24 cellular contexts compared by ENCODE assay signal in the genomic region with DNA sequence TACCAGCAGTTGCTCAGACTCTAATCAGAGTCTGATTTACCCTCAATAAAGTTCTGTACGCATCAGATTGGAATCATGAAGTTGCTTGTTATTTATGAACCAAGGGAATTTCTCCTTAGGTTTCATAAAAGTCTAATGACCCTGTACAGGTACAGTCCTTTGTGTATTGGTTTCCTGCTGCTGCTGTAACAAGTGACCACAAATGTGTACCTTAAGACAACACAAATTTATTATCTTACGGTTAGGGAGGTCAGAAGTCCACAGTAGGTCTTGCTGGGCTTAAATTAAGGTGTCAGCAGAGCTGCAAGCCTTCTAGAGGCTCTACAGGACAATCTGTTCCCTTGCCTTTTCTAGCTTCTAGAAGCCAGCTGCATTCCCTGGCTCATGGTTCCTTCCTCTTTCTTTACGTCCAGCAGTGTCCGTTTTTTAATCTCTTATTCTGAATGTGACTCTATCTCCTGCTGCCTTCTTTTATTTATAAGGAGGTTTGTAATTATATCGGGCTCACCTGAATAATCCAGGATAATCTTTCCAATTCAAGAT. TPM values are rescaled to one million over a fixed set of nuclear protein-coding genes. Genes with fewer than 3 reads are reported as not detected.
DNase-seq lines count a peak whose midpoint lies in the region; ATAC-seq, FAIRE-seq and TF ChIP-seq lines count a peak whose summit lies in the region.
"Had no signal": no experiment of that assay in that cellular context is flagged by ENCODE, and none has a peak within 500 bp of the region (broad histone marks: within the 10 kb centered on the region; RNA-seq: fewer than 3 reads in every experiment).

No MANE protein-coding gene starts in this region.

- DNase-seq in D721Med (ENCODE audit: insufficient read length, low spot score), result no peak
- DNase-seq in GM12878 (ENCODE audit: low read depth, low spot score), result no peak
- no peak for DNase-seq in left ventricle myocardium superior
- no peak for DNase-seq in mucosa of descending colon
- DNase-seq in NCI-H128 (lab: John Stamatoyannopoulos, UW; ENCODE audit: unreplicated experiment), result no peak
- DNase-seq in NCI-H1105 (lab: John Stamatoyannopoulos, UW), result no peak
- no peak for DNase-seq in NCI-H1436 (lab: John Stamatoyannopoulos, UW)
- no peak for DNase-seq in smooth muscle cell (lab: John Stamatoyannopoulos, UW; ENCODE audit: unreplicated experiment)
- DNase-seq: CD4-positive, alpha-beta T cell; DMS53; NCI-H1048; NCI-H146; NCI-H1930; NCI-H2107; NCI-H446; NCI-H526; NCI-H82; NK-92 treated with Interleukin-12 subunit alpha and Interleukin-12 subunit beta, amount 100 ng/mL, for 24 hours; PC-9; SHP77 treated with DMSO at 0.1 percent for 48 hours had no signal

- H3K9me3 ChIP-seq in GM12878 (replicated peaks; ENCODE audit: control insufficient read depth, insufficient read depth, low read length) (no peaks in the 10 kb centered on the region), mucosa of descending colon (no peaks in the 10 kb centered on the region), smooth muscle cell (replicated peaks; ENCODE audit: low read depth) (no peaks in the 10 kb centered on the region)
- H3K9me3 ChIP-seq: BLaER1 treated with 17β-estradiol and CSF1 and Interleukin-3, amounts not matched to agents 10 nM and 100 nM had no signal

- TF ChIP-seq EP300 in GM12878 (IDR thresholded peaks at IDR 0.05; ENCODE audit: borderline replicate concordance in 1 of 2, control insufficient read depth in 1 of 2, low read depth in 2 of 2, low read length in 2 of 2), result no peak

- no peak for TF ChIP-seq RAD21 in GM12878 (IDR thresholded peaks at IDR 0.05; ENCODE audit: insufficient read depth, low read depth, low read length)

- H3K27me3 ChIP-seq in GM12878 (replicated peaks in 1 of 2; ENCODE audit: control insufficient read depth in 2 of 2, insufficient read depth in 2 of 2, low read length in 1 of 2) (no peaks in the 10 kb centered on the region), smooth muscle cell (ENCODE audit: low read depth) (no peaks in the 10 kb centered on the region)
- H3K27me3 ChIP-seq: BLaER1 treated with 17β-estradiol and CSF1 and Interleukin-3, amounts not matched to agents 10 nM and 100 nM had no signal

- peaks cover 3 to 25% of the 10 kb centered on the region in 2 experiments for H3K36me3 ChIP-seq in GM12878 (ENCODE audit: control insufficient read depth in 2 of 2, insufficient read depth in 2 of 2, low read length in 1 of 2)
- no peaks in the 10 kb centered on the region for H3K36me3 ChIP-seq in mucosa of descending colon (ENCODE audit: low read depth)
- peaks cover 20% of the 10 kb centered on the region for H3K36me3 ChIP-seq in smooth muscle cell (ENCODE audit: low read depth)

- H3K27ac ChIP-seq in GM12878 (ENCODE audit: control insufficient read depth, insufficient read depth) (no peak overlapping the region), smooth muscle cell (ENCODE audit: low read depth) (no peak overlapping the region)
- H3K27ac ChIP-seq: BLaER1 treated with 17β-estradiol and CSF1 and Interleukin-3, amounts not matched to agents 10 nM and 100 nM; PC-9 had no signal

- intact Hi-C loops in GM12878 (cut with micrococcal nuclease; ENCODE audit: unreplicated experiment) (no loop called here), left ventricle myocardium superior (cut with micrococcal nuclease) (no loop called here), mucosa of descending colon (cut with DNase I, micrococcal nuclease) (no loop called here)

- H4K20me1 ChIP-seq in GM12878 (ENCODE audit: control insufficient read depth, insufficient read depth) (no peaks in the 10 kb centered on the region), smooth muscle cell (ENCODE audit: low read depth) (peaks cover 4% of the 10 kb centered on the region)

- TF ChIP-seq CTCF in D721Med (IDR thresholded peaks at IDR 0.05; ENCODE audit: insufficient read depth, missing control alignments) (no peak), GM12878 (IDR thresholded peaks at IDR 0.05 in 2 of 3, conservative IDR thresholded peaks at IDR 0.05 in 1 of 3; ENCODE audit: control insufficient read depth in 2 of 3, extremely low read depth in 1 of 3, insufficient read depth in 1 of 3, low read depth in 3 of 3, low read length in 3 of 3) (no peak), mucosa of descending colon (IDR thresholded peaks at IDR 0.05) (no peak), smooth muscle cell (IDR thresholded peaks at IDR 0.05; ENCODE audit: borderline replicate concordance, insufficient read depth, poor library complexity, severe bottlenecking) (no peak)

- FAIRE-seq in D721Med (lab: Jason Lieb, UNC) (peak; percentile 11), GM12878 (lab: Jason Lieb, UNC) (peak; percentile 27)
- FAIRE-seq: A204.1, G401.6, H54 had no signal

- CTCF ChIA-PET in GM12878 (lab: Yijun Ruan, JAX), result interaction anchor here (0.7 kb wide), 1 partner anchor 10 kb away, joined by 3 read pairs; no protein-coding TSS in a partner anchor

- SMC1A ChIA-PET in GM12878 (lab: Charles Lee; ENCODE audit: uncharacterized antibody, unreplicated experiment), result interaction anchor here (1.2 kb wide), 1 partner anchor 16 kb away, joined by 4 read pairs; no protein-coding TSS in a partner anchor

- H3K4me3 ChIP-seq in GM12878 (no peak overlapping the region), mucosa of descending colon (no peak overlapping the region), smooth muscle cell (no peak overlapping the region)
- H3K4me3 ChIP-seq: BLaER1 treated with 17β-estradiol and CSF1 and Interleukin-3, amounts not matched to agents 10 nM and 100 nM; PC-9 had no signal

- H3K9ac ChIP-seq in GM12878 (ENCODE audit: control insufficient read depth, insufficient read depth, low read length) (no peak overlapping the region), smooth muscle cell (ENCODE audit: low read depth) (no peak overlapping the region)
- H3K9ac ChIP-seq: BLaER1 treated with 17β-estradiol and CSF1 and Interleukin-3, amounts not matched to agents 10 nM and 100 nM had no signal

- no peaks in the 10 kb centered on the region for H3K79me2 ChIP-seq in GM12878 (ENCODE audit: control insufficient read depth, insufficient read depth, low read length)
- H3K79me2 ChIP-seq in smooth muscle cell (ENCODE audit: low read depth), result no peaks in the 10 kb centered on the region

- POLR2A ChIA-PET in GM12878 (lab: Charles Lee), result no interaction called here

- RAD21 ChIA-PET in GM12878 (lab: Charles Lee; ENCODE audit: unreplicated experiment), result no interaction called here

- no peaks in the 10 kb centered on the region for H3K4me1 ChIP-seq in GM12878 (ENCODE audit: control insufficient read depth, insufficient read depth, low read length)
- H3K4me1 ChIP-seq in mucosa of descending colon (ENCODE audit: low read depth), result no peaks in the 10 kb centered on the region
- H3K4me1 ChIP-seq in smooth muscle cell (ENCODE audit: low read depth), result no peaks in the 10 kb centered on the region

- H3K4me2 ChIP-seq in GM12878 (ENCODE audit: control insufficient read depth, insufficient read depth) (no peak overlapping the region), smooth muscle cell (no peak overlapping the region)
- H3K4me2 ChIP-seq: BLaER1 treated with 17β-estradiol and CSF1 and Interleukin-3, amounts not matched to agents 10 nM and 100 nM; PC-9 had no signal

- no peak; the same call in 1 of the 3 replicates for ATAC-seq in GM12878
- ATAC-seq in left ventricle myocardium superior, result peak; percentile 62
- peak; percentile 81 for ATAC-seq in mucosa of descending colon

- in situ Hi-C loops in GM12878 (cut with MboI), result no loop called here

- BruUV-seq in GM12878 (replicated peaks; lab: Mats Ljungman, UMichigan), result no TSS peak

- peaks cover 20% of the 10 kb centered on the region for H3F3A ChIP-seq in smooth muscle cell (ENCODE audit: low read depth)

- 100% methylated on average over 5 of the region's 5 CpGs for WGBS in GM12878 (ENCODE audit: insufficient coverage, insufficient replicate concordance, low lambda C conversion rate, missing lambda C conversion rate)
- 99% methylated on average over 5 of the region's 5 CpGs for WGBS in smooth muscle cell (ENCODE audit: low lambda C conversion rate)

- no peak overlapping the region for H2AFZ ChIP-seq in GM12878 (ENCODE audit: control insufficient read depth, low read depth, low read length)
- H2AFZ ChIP-seq in smooth muscle cell (ENCODE audit: low read depth), result no peak overlapping the region
- H2AFZ ChIP-seq: PC-9 had no signal

- no peak for TF ChIP-seq POLR2A in GM12878 (IDR thresholded peaks at IDR 0.05; ENCODE audit: low read depth, low read length)

RNA-seq across cellular contexts. Expression of a gene that starts 6.7 kb away (rescaled TPM):
- total RNA-seq in GM12878 (2013; cell fraction: nucleolus; rRNA removed), result 28.0 and 28.8 TPM in 2 replicates
- 37.9 and 49.8 TPM in 2 replicates for total RNA-seq in GM12878 (2014; rRNA removed)
- total RNA-seq in GM12878 (2014; rRNA removed; fragmentation: Illumina TruSeq; extraction: Trizol), result 42.3 and 42.6 TPM in 2 replicates
- total RNA-seq in GM12878 (2021), result 33.4 and 34.9 TPM in 2 replicates
- 15.8 TPM for polyA plus RNA-seq in GM12878 (2011; ENCODE audit: low read depth)
- 39.3 and 60.6 TPM in 2 replicates for polyA plus RNA-seq in GM12878 (2011; rRNA removed)
- polyA plus RNA-seq in GM12878 (2011; cell fraction: cytosol; rRNA removed), result 17.5 and 20.2 TPM in 2 replicates
- 18.8 and 23.7 TPM in 2 replicates for polyA plus RNA-seq in GM12878 (2011; cell fraction: nucleus; rRNA removed)
- 15.0 and 20.5 TPM in 2 replicates for polyA plus RNA-seq in GM12878 (2012)
- polyA plus RNA-seq in GM12878 (2014; fragmentation: Illumina TruSeq; extraction: Trizol), result 36.9 and 59.1 TPM in 2 replicates
- polyA plus RNA-seq in GM12878 (2014; fragmentation: Nextera tagmentation; extraction: Ambion mirVana), result 10 to 100 TPM; 64.2 to 97.1 TPM
- 35.0 and 36.2 TPM in 2 replicates for polyA plus RNA-seq in GM12878 (2014; rRNA removed)
- 10 to 100 TPM; 71.0 to 76.4 TPM for polyA plus RNA-seq in GM12878 (2016; fragmentation: Nextera tagmentation; extraction: Ambion mirVana)
- polyA minus RNA-seq in GM12878 (2011; rRNA and poly(A)+ RNA removed), result 38.2 and 38.8 TPM in 2 replicates
- 12.6 and 13.6 TPM in 2 replicates for polyA minus RNA-seq in GM12878 (2011; cell fraction: cytosol; rRNA and poly(A)+ RNA removed)
- polyA minus RNA-seq in GM12878 (2011; cell fraction: nucleus; rRNA and poly(A)+ RNA removed), result 16.5 and 17.3 TPM in 2 replicates
- 16.9 TPM for total RNA-seq in left ventricle myocardium superior
- total RNA-seq in mucosa of descending colon, result 10 to 100 TPM; 53.1 to 77.3 (median 74.3) TPM
- total RNA-seq in smooth muscle cell, result 22.4 and 35.1 TPM in 2 replicates
- polyA plus RNA-seq in smooth muscle cell, result 23.3 and 29.4 TPM in 2 replicates

RNA-seq across cellular contexts. Expression of a gene that starts 22.3 kb away (rescaled TPM):
- 18.6 and 19.9 TPM in 2 replicates for total RNA-seq in GM12878 (2013; cell fraction: nucleolus; rRNA removed)
- total RNA-seq in GM12878 (2014; rRNA removed), result 64.3 and 66.8 TPM in 2 replicates
- 77.3 and 80.4 TPM in 2 replicates for total RNA-seq in GM12878 (2014; rRNA removed; fragmentation: Illumina TruSeq; extraction: Trizol)
- total RNA-seq in GM12878 (2021), result 113 and 116 TPM in 2 replicates
- 66.0 TPM for polyA plus RNA-seq in GM12878 (2011; ENCODE audit: low read depth)
- 125 and 169 TPM in 2 replicates for polyA plus RNA-seq in GM12878 (2011; rRNA removed)
- 60.1 and 70.1 TPM in 2 replicates for polyA plus RNA-seq in GM12878 (2011; cell fraction: cytosol; rRNA removed)
- polyA plus RNA-seq in GM12878 (2011; cell fraction: nucleus; rRNA removed), result 22.8 and 33.9 TPM in 2 replicates
- polyA plus RNA-seq in GM12878 (2012), result 80.5 and 85.4 TPM in 2 replicates
- 91.9 and 106 TPM in 2 replicates for polyA plus RNA-seq in GM12878 (2014; fragmentation: Illumina TruSeq; extraction: Trizol)
- 100 to 1,000 TPM; 102 to 227 TPM for polyA plus RNA-seq in GM12878 (2014; fragmentation: Nextera tagmentation; extraction: Ambion mirVana)
- polyA plus RNA-seq in GM12878 (2014; rRNA removed), result 103 and 125 TPM in 2 replicates
- polyA plus RNA-seq in GM12878 (2016; fragmentation: Nextera tagmentation; extraction: Ambion mirVana), result 100 to 1,000 TPM; 281 TPM
- polyA minus RNA-seq in GM12878 (2011; rRNA and poly(A)+ RNA removed), result 75.8 and 85.1 TPM in 2 replicates
- polyA minus RNA-seq in GM12878 (2011; cell fraction: cytosol; rRNA and poly(A)+ RNA removed), result 47.6 and 57.9 TPM in 2 replicates
- 18.9 and 36.5 TPM in 2 replicates for polyA minus RNA-seq in GM12878 (2011; cell fraction: nucleus; rRNA and poly(A)+ RNA removed)
- 128 TPM for total RNA-seq in left ventricle myocardium superior
- total RNA-seq in mucosa of descending colon, result 10 to 100 TPM; 50.5 to 86.5 (median 72.8) TPM
- total RNA-seq in smooth muscle cell, result 172 and 187 TPM in 2 replicates
- polyA plus RNA-seq in smooth muscle cell, result 225 and 241 TPM in 2 replicates
